ENCODE assay signal across 8 cellular contexts in the genomic region with DNA sequence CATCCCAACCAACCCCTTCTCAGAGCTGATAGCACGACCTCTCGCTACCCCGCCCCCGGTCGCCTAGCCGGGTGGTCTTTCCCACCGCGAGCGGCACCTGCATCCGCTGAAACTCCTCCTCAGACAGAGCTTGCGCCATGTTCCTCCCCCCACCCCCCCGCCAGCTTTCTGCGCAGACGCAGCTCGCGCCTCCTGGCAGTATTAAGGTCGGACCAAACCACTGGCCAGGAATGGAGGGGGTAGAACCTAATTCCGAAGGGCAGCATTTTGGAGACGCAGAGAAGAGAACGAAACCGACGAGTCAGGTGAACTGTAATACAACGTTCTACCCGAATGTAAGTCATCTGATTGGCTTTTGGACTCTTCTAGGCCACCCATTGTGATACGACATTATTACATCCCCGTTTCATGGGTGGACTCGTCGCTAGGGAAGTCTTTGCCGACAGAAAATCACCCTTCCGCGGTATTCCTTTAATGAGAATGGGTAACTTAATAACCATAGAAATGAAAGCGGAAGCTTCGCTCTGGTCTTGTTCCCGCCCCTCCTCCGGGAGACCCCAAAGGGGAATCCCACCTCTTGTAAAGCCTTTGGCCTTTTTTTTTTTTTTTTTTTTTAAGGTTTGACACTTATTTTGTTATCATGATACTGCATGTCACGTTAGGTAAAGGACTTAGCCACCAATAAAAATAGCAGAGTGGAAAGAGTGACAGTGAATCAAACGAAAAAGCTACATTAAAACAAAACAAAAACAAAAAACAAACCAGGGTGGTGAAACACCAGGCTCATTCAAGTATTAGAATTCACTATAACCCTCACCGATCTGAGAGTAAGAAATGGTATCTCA. TPM values are rescaled to one million over a fixed set of nuclear protein-coding genes. Genes with fewer than 3 reads are reported as not detected.
DNase-seq lines count a peak whose midpoint lies in the region; ATAC-seq and TF ChIP-seq lines count a peak whose summit lies in the region.

A gene with protein sequence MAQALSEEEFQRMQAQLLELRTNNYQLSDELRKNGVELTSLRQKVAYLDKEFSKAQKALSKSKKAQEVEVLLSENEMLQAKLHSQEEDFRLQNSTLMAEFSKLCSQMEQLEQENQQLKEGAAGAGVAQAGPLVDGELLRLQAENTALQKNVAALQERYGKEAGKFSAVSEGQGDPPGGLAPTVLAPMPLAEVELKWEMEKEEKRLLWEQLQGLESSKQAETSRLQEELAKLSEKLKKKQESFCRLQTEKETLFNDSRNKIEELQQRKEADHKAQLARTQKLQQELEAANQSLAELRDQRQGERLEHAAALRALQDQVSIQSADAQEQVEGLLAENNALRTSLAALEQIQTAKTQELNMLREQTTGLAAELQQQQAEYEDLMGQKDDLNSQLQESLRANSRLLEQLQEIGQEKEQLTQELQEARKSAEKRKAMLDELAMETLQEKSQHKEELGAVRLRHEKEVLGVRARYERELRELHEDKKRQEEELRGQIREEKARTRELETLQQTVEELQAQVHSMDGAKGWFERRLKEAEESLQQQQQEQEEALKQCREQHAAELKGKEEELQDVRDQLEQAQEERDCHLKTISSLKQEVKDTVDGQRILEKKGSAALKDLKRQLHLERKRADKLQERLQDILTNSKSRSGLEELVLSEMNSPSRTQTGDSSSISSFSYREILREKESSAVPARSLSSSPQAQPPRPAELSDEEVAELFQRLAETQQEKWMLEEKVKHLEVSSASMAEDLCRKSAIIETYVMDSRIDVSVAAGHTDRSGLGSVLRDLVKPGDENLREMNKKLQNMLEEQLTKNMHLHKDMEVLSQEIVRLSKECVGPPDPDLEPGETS (minus strand): TSS at position 174 of the 845 bp plus-strand sequence. CDS start 35 bp downstream, at position 139.

- H3K27me3 Mint-ChIP-seq in progenitor cell of endocrine pancreas, result no peaks in the 10 kb centered on the region

- peak within 1 kb of the TSS; percentile 97 for H3K27ac Mint-ChIP-seq in progenitor cell of endocrine pancreas

- DNase-seq in NCI-H1436 treated with DMSO at 0.1 percent for 48 hours (lab: John Stamatoyannopoulos, UW), result peak; percentile 79
- peak; percentile 86 for DNase-seq in amniotic epithelial cell (ENCODE audit: low read depth)
- peak; percentile 72 for DNase-seq in left cardiac atrium
- peak; percentile 51 for DNase-seq in progenitor cell of endocrine pancreas (ENCODE audit: low spot score, unreplicated experiment)
- peak; percentile 74 for DNase-seq in ureter (ENCODE audit: low spot score)

- H3K9me3 Mint-ChIP-seq in progenitor cell of endocrine pancreas (ENCODE audit: low read depth), result peaks cover 16% of the 10 kb centered on the region

- intact Hi-C loops in T-helper 1 cell treated with Interleukin-12 subunit alpha and Interleukin-12 subunit beta and Interleukin-4 antibody, amounts not matched to agents 30 ng/mL and 1 ng/mL, for 36 hours (cut with micrococcal nuclease), result loop anchor here (1.0 to 5.0 kb wide), 16 partner anchors 11 to 877 kb away; partner anchors contain the start of genes FTSJ1, OTUD5, PQBP1 and PRAF2
- intact Hi-C loops in left cardiac atrium (cut with DNase I), result no loop called here

- H3K4me3 ChIP-seq in GM12875 (ENCODE audit: low read depth, low read length), result peak within 1 kb of the TSS; percentile 82

- H3K4me1 Mint-ChIP-seq in progenitor cell of endocrine pancreas (ENCODE audit: low read depth), result peaks cover 11% of the 10 kb centered on the region

- H3K36me3 Mint-ChIP-seq in progenitor cell of endocrine pancreas (ENCODE audit: insufficient read depth), result peaks cover 8% of the 10 kb centered on the region

- peak; percentile 72 for ATAC-seq in HG02763 (IDR thresholded peaks at IDR 0.05; ENCODE audit: unreplicated experiment)
- ATAC-seq in left cardiac atrium, result peak; percentile 95

- peak within 1 kb of the TSS; percentile 99 for H3K4me3 Mint-ChIP-seq in progenitor cell of endocrine pancreas (ENCODE audit: low read depth)

- TF ChIP-seq CTCF in GM12875 (IDR thresholded peaks at IDR 0.05; ENCODE audit: borderline replicate concordance, insufficient read depth, low read depth, low read length) (no peak), progenitor cell of endocrine pancreas (IDR thresholded peaks at IDR 0.05; ENCODE audit: unreplicated experiment) (no peak)

RNA-seq across cellular contexts. Expression of the gene that starts here (rescaled TPM):
- 103 and 110 TPM in 2 replicates for total RNA-seq in T-helper 1 cell treated with Interleukin-12 subunit alpha and Interleukin-12 subunit beta and Interleukin-4 antibody, amounts not matched to agents 30 ng/mL and 1 ng/mL, for 36 hours
- total RNA-seq in left cardiac atrium, result 10 to 100 TPM; 23.7 to 25.4 TPM
- 89.9 and 98.4 TPM in 2 replicates for total RNA-seq in progenitor cell of endocrine pancreas
- total RNA-seq in ureter, result 56.8 TPM

Comparison
In these comparisons a context has a peak if more than half of its experiments do, and no peak if none do; other contexts are left out.
1. Peak in every context shown above with its lines: DNase-seq, ATAC-seq and H3K4me3 ChIP-seq.